9 cellular contexts compared by ENCODE assay signal in the genomic region with DNA sequence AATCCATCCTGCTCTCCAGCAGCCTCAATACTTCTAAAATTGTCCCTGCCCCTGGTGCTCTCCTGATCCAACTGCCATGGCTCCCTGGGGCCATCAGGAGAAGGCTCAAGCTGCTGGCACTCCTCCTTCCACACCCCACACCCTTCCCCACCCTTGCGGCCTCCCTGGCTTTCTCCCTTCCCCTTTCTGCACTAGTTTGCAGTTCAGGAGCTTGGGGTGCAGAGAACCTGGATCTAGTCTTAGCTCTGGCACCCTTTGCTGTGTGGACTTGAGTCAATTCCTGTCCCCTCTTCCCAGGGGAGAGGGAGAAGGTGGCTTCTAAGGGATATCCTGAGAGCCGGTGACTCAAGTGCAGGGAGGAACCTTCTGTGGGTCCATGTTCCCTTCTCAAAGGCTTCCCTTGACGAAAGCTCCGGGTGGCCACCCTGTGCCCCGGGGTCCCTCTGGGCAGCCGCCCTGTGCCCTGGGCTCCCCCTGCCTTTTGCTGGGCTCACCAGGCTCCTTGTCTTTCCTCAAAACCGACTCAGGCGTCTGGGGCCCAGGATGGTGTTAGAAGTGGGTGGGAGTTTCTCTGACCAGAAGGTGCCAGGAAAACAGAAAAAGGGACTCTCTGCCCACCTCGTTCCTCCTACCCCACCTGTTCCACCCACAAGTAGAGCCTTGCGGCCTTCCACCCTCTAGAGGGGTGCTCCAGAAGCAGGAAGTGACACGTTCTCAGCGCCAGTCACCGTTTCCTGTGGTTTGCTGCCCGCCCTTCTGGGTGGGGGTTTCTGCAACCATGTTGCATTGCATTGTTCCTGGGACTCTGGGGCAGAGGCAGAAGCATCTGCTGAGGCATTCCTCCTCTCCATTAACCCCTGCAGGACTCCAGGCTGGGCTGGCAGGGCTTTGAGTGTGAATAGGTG. TPM values are rescaled to one million over a fixed set of nuclear protein-coding genes. Genes with fewer than 3 reads are reported as not detected.
DNase-seq lines count a peak whose midpoint lies in the region; ATAC-seq and FAIRE-seq lines count a peak whose summit lies in the region.
"Had no signal": no experiment of that assay in that cellular context is flagged by ENCODE, and none has a peak within 500 bp of the region (broad histone marks: within the 10 kb centered on the region; RNA-seq: fewer than 3 reads in every experiment).

No MANE protein-coding gene starts in this region.

- H3K27ac ChIP-seq in CD4-positive, CD25-positive, alpha-beta regulatory T cell (ENCODE audit: insufficient read depth, low read length, poor library complexity, severe bottlenecking): peak overlapping the region; percentile 97
- H3K27ac ChIP-seq in duodenal mucosa (ENCODE audit: low read depth, low read length): no peak overlapping the region

- H3K36me3 ChIP-seq in CD4-positive, CD25-positive, alpha-beta regulatory T cell (ENCODE audit: control insufficient read depth, insufficient read depth, low read length): peaks cover 19% of the 10 kb centered on the region
- peaks cover 3 to 4% of the 10 kb centered on the region in 2 donors for H3K36me3 ChIP-seq in duodenal mucosa (ENCODE audit: control insufficient read depth in 1 of 2, insufficient read depth in 2 of 2, low read length in 2 of 2)

- no peaks in the 10 kb centered on the region for H3K27me3 ChIP-seq in CD4-positive, CD25-positive, alpha-beta regulatory T cell (ENCODE audit: control insufficient read depth, insufficient read depth, low read length)
- H3K27me3 ChIP-seq in duodenal mucosa (ENCODE audit: control insufficient read depth in 1 of 2, insufficient read depth in 2 of 2, low read length in 2 of 2): no peaks in the 10 kb centered on the region

- peaks cover 0 to 2% (median 0%) of the 10 kb centered on the region in 7 donors for H3K9me3 Mint-ChIP-seq in CD4-positive, CD25-positive, alpha-beta regulatory T cell
- peaks cover 4% of the 10 kb centered on the region for H3K9me3 Mint-ChIP-seq in activated CD4-positive, alpha-beta T cell treated with anti-CD3 and anti-CD28 coated beads, Interleukin-2, amount 10 ng/mL, durations not matched to agents 24 days and 14 days

- intact Hi-C loops in activated CD4-positive, alpha-beta T cell treated with anti-CD3 and anti-CD28 coated beads, Interleukin-2, amount 10 ng/mL, durations not matched to agents 24 days and 14 days (cut with micrococcal nuclease): loop anchor here (1.0 kb wide), 3 partner anchors 11 to 39 kb away; a partner anchor contains a TSS
- intact Hi-C loops in posterior vena cava (cut with DNase I): no loop called here

- peak overlapping the region; percentile 88 to 95 (median 89) for H3K4me3 Mint-ChIP-seq in CD4-positive, CD25-positive, alpha-beta regulatory T cell
- H3K4me3 Mint-ChIP-seq in activated CD4-positive, alpha-beta T cell treated with anti-CD3 and anti-CD28 coated beads, Interleukin-2, amount 10 ng/mL, durations not matched to agents 24 days and 14 days: peak overlapping the region; percentile 72

- peak; percentile 98 for ATAC-seq in CD4-positive, CD25-positive, alpha-beta regulatory T cell (ENCODE audit: low read depth in 2 of 2)
- peak; percentile 77 for ATAC-seq in GM21390 (IDR thresholded peaks at IDR 0.05; ENCODE audit: unreplicated experiment)

- peak overlapping the region; percentile 97 to 100 (median 99) for H3K27ac Mint-ChIP-seq in CD4-positive, CD25-positive, alpha-beta regulatory T cell
- peak overlapping the region; percentile 87 for H3K27ac Mint-ChIP-seq in activated CD4-positive, alpha-beta T cell treated with anti-CD3 and anti-CD28 coated beads, Interleukin-2, amount 10 ng/mL, durations not matched to agents 24 days and 14 days

- no peaks in the 10 kb centered on the region for H3K9me3 ChIP-seq in CD4-positive, CD25-positive, alpha-beta regulatory T cell (ENCODE audit: control insufficient read depth in 2 of 2, low read length in 2 of 2)
- H3K9me3 ChIP-seq in duodenal mucosa (ENCODE audit: control insufficient read depth in 1 of 2, low read length in 2 of 2): peaks cover 0 to 2% of the 10 kb centered on the region in 2 donors

- peaks cover 42% of the 10 kb centered on the region for H3K36me3 Mint-ChIP-seq in CD4-positive, CD25-positive, alpha-beta regulatory T cell
- H3K36me3 Mint-ChIP-seq in activated CD4-positive, alpha-beta T cell treated with anti-CD3 and anti-CD28 coated beads, Interleukin-2, amount 10 ng/mL, durations not matched to agents 24 days and 14 days (ENCODE audit: low read depth): peaks cover 39% of the 10 kb centered on the region

- peak overlapping the region; percentile 78 for H3K4me3 ChIP-seq in CD4-positive, CD25-positive, alpha-beta regulatory T cell (ENCODE audit: low read depth, low read length)
- H3K4me3 ChIP-seq in Jurkat, Clone E6-1 (ENCODE audit: low read length): peak overlapping the region; percentile 75
- H3K4me3 ChIP-seq in duodenal mucosa (ENCODE audit: low read depth in 1 of 2, low read length in 2 of 2): peak overlapping the region; percentile 15 to 40

- peaks cover 68% of the 10 kb centered on the region for H3K4me1 ChIP-seq in CD4-positive, CD25-positive, alpha-beta regulatory T cell (ENCODE audit: control insufficient read depth, insufficient read depth, low read length, poor library complexity, severe bottlenecking)
- H3K4me1 ChIP-seq in duodenal mucosa (ENCODE audit: control insufficient read depth in 1 of 2, insufficient read depth in 2 of 2, low read length in 2 of 2): peaks cover 22 to 50% of the 10 kb centered on the region in 2 donors

- H3K9ac ChIP-seq in duodenal mucosa (ENCODE audit: low read depth in 1 of 2, low read length in 2 of 2): no peak overlapping the region

- peak; percentile 79 to 95 (median 87) for DNase-seq in CD4-positive, CD25-positive, alpha-beta regulatory T cell
- DNase-seq in Jurkat, Clone E6-1 (ENCODE audit: low read depth, low spot score): peak; percentile 96
- peak; percentile 96 for DNase-seq in activated CD4-positive, alpha-beta T cell treated with anti-CD3 and anti-CD28 coated beads, Interleukin-2, amount 10 ng/mL, durations not matched to agents 24 days and 14 days
- DNase-seq in posterior vena cava (ENCODE audit: low spot score): peak; percentile 93
- DNase-seq in urothelium cell line (ENCODE audit: low spot score): peak; percentile 57
- DNase-seq in NCI-H345 (lab: John Stamatoyannopoulos, UW): no peak

- no peak for FAIRE-seq in urothelium cell line (lab: Jason Lieb, UNC)

- no peaks in the 10 kb centered on the region for H3K27me3 Mint-ChIP-seq in CD4-positive, CD25-positive, alpha-beta regulatory T cell
- H3K27me3 Mint-ChIP-seq in activated CD4-positive, alpha-beta T cell treated with anti-CD3 and anti-CD28 coated beads, Interleukin-2, amount 10 ng/mL, durations not matched to agents 24 days and 14 days: no peaks in the 10 kb centered on the region

- peaks cover 10 to 75% (median 54%) of the 10 kb centered on the region in 4 donors for H3K4me1 Mint-ChIP-seq in CD4-positive, CD25-positive, alpha-beta regulatory T cell
- peaks cover 62% of the 10 kb centered on the region for H3K4me1 Mint-ChIP-seq in activated CD4-positive, alpha-beta T cell treated with anti-CD3 and anti-CD28 coated beads, Interleukin-2, amount 10 ng/mL, durations not matched to agents 24 days and 14 days

RNA-seq across cellular contexts. Expression of a gene that starts 15.0 kb away (rescaled TPM):
- 55.7 TPM for total RNA-seq in CD4-positive, CD25-positive, alpha-beta regulatory T cell
- 100 to 1,000 TPM; 106 to 175 (median 139) TPM for polyA plus RNA-seq in CD4-positive, CD25-positive, alpha-beta regulatory T cell
- 61.0 TPM for polyA plus RNA-seq in Jurkat, Clone E6-1 (2012; ENCODE audit: insufficient read depth, insufficient read length)
- 25.5 and 25.7 TPM in 2 replicates for total RNA-seq in activated CD4-positive, alpha-beta T cell treated with anti-CD3 and anti-CD28 coated beads, Interleukin-2, amount 10 ng/mL, durations not matched to agents 24 days and 14 days
- 10 to 100 TPM; 52.2 to 74.9 TPM for total RNA-seq in posterior vena cava

RNA-seq across cellular contexts. Expression of a gene that starts 17.6 kb away (rescaled TPM):
- 1.4 TPM for total RNA-seq in CD4-positive, CD25-positive, alpha-beta regulatory T cell
- polyA plus RNA-seq in CD4-positive, CD25-positive, alpha-beta regulatory T cell: under 1 TPM in 1 of 4 donors, not detected in 3; 0.38 TPM
- polyA plus RNA-seq in Jurkat, Clone E6-1 (2012; ENCODE audit: insufficient read depth, insufficient read length): not detected
- total RNA-seq in activated CD4-positive, alpha-beta T cell treated with anti-CD3 and anti-CD28 coated beads, Interleukin-2, amount 10 ng/mL, durations not matched to agents 24 days and 14 days: not detected in 2 replicates
- 1 to 10 TPM; 2.0 to 2.5 TPM for total RNA-seq in posterior vena cava
- total RNA-seq: kidney epithelial cell had no signal

RNA-seq across cellular contexts. Expression of a gene that starts 39.2 kb away (rescaled TPM):
- 46.7 TPM for total RNA-seq in CD4-positive, CD25-positive, alpha-beta regulatory T cell
- 100 to 1,000 TPM; 152 to 175 (median 168) TPM for polyA plus RNA-seq in CD4-positive, CD25-positive, alpha-beta regulatory T cell
- polyA plus RNA-seq in Jurkat, Clone E6-1 (2012; ENCODE audit: insufficient read depth, insufficient read length): 209 TPM
- 173 and 177 TPM in 2 replicates for total RNA-seq in activated CD4-positive, alpha-beta T cell treated with anti-CD3 and anti-CD28 coated beads, Interleukin-2, amount 10 ng/mL, durations not matched to agents 24 days and 14 days
- total RNA-seq in posterior vena cava: 100 to 1,000 TPM; 109 to 135 TPM

Comparison
In these comparisons a context has a peak if more than half of its experiments do, and no peak if none do; other contexts are left out.
1. H3K4me3 ChIP-seq: peak in every context shown above with its lines; median percentile 78 in CD4-positive, CD25-positive, alpha-beta regulatory T cell; 75 in Jurkat, Clone E6-1; 28 in duodenal mucosa.